ENCODE assay signal across 2 cellular contexts in genomic region chr9:89642789-89643188, GRCh38.
TF ChIP-seq lines count a peak whose summit lies in the region.

No MANE protein-coding gene starts in this region.

TF ChIP-seq in SK-N-SH treated with all-trans-retinoic acid at 6 μM for 48 hours, 23 proteins besides CTCF, POLR2A, EP300 and RAD21:
- TF ChIP-seq, protein P1, sequence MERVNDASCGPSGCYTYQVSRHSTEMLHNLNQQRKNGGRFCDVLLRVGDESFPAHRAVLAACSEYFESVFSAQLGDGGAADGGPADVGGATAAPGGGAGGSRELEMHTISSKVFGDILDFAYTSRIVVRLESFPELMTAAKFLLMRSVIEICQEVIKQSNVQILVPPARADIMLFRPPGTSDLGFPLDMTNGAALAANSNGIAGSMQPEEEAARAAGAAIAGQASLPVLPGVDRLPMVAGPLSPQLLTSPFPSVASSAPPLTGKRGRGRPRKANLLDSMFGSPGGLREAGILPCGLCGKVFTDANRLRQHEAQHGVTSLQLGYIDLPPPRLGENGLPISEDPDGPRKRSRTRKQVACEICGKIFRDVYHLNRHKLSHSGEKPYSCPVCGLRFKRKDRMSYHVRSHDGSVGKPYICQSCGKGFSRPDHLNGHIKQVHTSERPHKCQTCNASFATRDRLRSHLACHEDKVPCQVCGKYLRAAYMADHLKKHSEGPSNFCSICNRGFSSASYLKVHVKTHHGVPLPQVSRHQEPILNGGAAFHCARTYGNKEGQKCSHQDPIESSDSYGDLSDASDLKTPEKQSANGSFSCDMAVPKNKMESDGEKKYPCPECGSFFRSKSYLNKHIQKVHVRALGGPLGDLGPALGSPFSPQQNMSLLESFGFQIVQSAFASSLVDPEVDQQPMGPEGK (CRISPR knock-in tag; IDR thresholded peaks at IDR 0.05; ENCODE audit: borderline replicate concordance), result no peak
- TF ChIP-seq ZNF70 (CRISPR knock-in tag; IDR thresholded peaks at IDR 0.05) (no peak), ZNF565 (CRISPR knock-in tag; conservative IDR thresholded peaks at IDR 0.05; ENCODE audit: low read depth) (peak; percentile 84; the same call in 1 of the 2 replicates), TOX (CRISPR knock-in tag; IDR thresholded peaks at IDR 0.05; ENCODE audit: borderline replicate concordance) (no peak), ZFP3 (CRISPR knock-in tag; IDR thresholded peaks at IDR 0.05) (no peak)

TF ChIP-seq in SK-N-SH, 30 proteins besides CTCF, POLR2A, EP300 and RAD21:
- TF ChIP-seq, protein P2, sequence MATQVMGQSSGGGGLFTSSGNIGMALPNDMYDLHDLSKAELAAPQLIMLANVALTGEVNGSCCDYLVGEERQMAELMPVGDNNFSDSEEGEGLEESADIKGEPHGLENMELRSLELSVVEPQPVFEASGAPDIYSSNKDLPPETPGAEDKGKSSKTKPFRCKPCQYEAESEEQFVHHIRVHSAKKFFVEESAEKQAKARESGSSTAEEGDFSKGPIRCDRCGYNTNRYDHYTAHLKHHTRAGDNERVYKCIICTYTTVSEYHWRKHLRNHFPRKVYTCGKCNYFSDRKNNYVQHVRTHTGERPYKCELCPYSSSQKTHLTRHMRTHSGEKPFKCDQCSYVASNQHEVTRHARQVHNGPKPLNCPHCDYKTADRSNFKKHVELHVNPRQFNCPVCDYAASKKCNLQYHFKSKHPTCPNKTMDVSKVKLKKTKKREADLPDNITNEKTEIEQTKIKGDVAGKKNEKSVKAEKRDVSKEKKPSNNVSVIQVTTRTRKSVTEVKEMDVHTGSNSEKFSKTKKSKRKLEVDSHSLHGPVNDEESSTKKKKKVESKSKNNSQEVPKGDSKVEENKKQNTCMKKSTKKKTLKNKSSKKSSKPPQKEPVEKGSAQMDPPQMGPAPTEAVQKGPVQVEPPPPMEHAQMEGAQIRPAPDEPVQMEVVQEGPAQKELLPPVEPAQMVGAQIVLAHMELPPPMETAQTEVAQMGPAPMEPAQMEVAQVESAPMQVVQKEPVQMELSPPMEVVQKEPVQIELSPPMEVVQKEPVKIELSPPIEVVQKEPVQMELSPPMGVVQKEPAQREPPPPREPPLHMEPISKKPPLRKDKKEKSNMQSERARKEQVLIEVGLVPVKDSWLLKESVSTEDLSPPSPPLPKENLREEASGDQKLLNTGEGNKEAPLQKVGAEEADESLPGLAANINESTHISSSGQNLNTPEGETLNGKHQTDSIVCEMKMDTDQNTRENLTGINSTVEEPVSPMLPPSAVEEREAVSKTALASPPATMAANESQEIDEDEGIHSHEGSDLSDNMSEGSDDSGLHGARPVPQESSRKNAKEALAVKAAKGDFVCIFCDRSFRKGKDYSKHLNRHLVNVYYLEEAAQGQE (IDR thresholded peaks at IDR 0.05; ENCODE audit: low read depth, low read length), result no peak
- no peak for TF ChIP-seq FOXJ3 (CRISPR knock-in tag; IDR thresholded peaks at IDR 0.05)
- no peak for TF ChIP-seq JUND (IDR thresholded peaks at IDR 0.05)
- TF ChIP-seq YY1 (IDR thresholded peaks at IDR 0.05; ENCODE audit: low read depth), result no peak
- TF ChIP-seq GABPA (IDR thresholded peaks at IDR 0.05; ENCODE audit: low read depth), result no peak
- no peak for TF ChIP-seq RCOR1 (IDR thresholded peaks at IDR 0.05; ENCODE audit: low read length)
- no peak for TF ChIP-seq IRF3 (IDR thresholded peaks at IDR 0.05; ENCODE audit: low read depth, low read length)
- TF ChIP-seq MEF2A (IDR thresholded peaks at IDR 0.05; ENCODE audit: borderline replicate concordance, low read depth), result no peak
- TF ChIP-seq SMC3 (IDR thresholded peaks at IDR 0.05; ENCODE audit: low read depth, low read length), result no peak
- TF ChIP-seq, protein P3, sequence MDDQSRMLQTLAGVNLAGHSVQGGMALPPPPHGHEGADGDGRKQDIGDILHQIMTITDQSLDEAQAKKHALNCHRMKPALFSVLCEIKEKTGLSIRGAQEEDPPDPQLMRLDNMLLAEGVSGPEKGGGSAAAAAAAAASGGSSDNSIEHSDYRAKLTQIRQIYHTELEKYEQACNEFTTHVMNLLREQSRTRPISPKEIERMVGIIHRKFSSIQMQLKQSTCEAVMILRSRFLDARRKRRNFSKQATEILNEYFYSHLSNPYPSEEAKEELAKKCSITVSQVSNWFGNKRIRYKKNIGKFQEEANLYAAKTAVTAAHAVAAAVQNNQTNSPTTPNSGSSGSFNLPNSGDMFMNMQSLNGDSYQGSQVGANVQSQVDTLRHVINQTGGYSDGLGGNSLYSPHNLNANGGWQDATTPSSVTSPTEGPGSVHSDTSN (IDR thresholded peaks at IDR 0.05), result no peak
- TF ChIP-seq FOSL2 (IDR thresholded peaks at IDR 0.05; ENCODE audit: borderline replicate concordance, low read depth), result no peak
- no peak for TF ChIP-seq ELF1 (IDR thresholded peaks at IDR 0.05)
